ENCODE assay signal across 8 cellular contexts in genomic region chr20:5557123-5557522, GRCh38. TPM values are rescaled to one million over a fixed set of nuclear protein-coding genes. Genes with fewer than 3 reads are reported as not detected.
DNase-seq lines count a peak whose midpoint lies in the region; ATAC-seq and TF ChIP-seq lines count a peak whose summit lies in the region.

No MANE protein-coding gene starts in this region.

- H3K27me3 ChIP-seq in neuronal stem cell (ENCODE audit: control insufficient read depth in 3 of 3, insufficient read depth in 3 of 3, low read depth in 1 of 3, low read length in 3 of 3): no peaks in the 10 kb centered on the region
- H3K27me3 ChIP-seq in uterus: no peaks in the 10 kb centered on the region

- POLR2A ChIA-PET in activated CD8-positive, alpha-beta T cell treated with anti-CD3 and anti-CD28 coated beads for 36 hours (lab: Charles Lee): interaction anchor here (1.2 to 1.4 kb wide), 2 partner anchors 22 to 31 kb away, joined by 3 read pairs; no protein-coding TSS in a partner anchor

- H3K36me3 ChIP-seq in neuronal stem cell (replicated peaks in 1 of 2; ENCODE audit: control insufficient read depth in 2 of 2, insufficient read depth in 2 of 2, low read length in 2 of 2): peaks cover 12 to 97% of the 10 kb centered on the region in 2 donors
- no peaks in the 10 kb centered on the region for H3K36me3 ChIP-seq in uterus

- no peak overlapping the region for H3K4me3 Mint-ChIP-seq in activated CD8-positive, alpha-beta T cell treated with anti-CD3 and anti-CD28 coated beads for 36 hours

- TF ChIP-seq CTCF in activated CD8-positive, alpha-beta T cell treated with anti-CD3 and anti-CD28 coated beads for 36 hours (IDR thresholded peaks at IDR 0.05): peak; percentile 73
- TF ChIP-seq CTCF in uterus (IDR thresholded peaks at IDR 0.05): peak in 3 of 4 experiments; percentile 27 to 42 (median 30)

- H3K23ac ChIP-seq in neuronal stem cell (ENCODE audit: low read depth, low read length, poor library complexity): no peak overlapping the region

- peaks cover 40% of the 10 kb centered on the region for H3K36me3 Mint-ChIP-seq in activated CD8-positive, alpha-beta T cell treated with anti-CD3 and anti-CD28 coated beads for 36 hours (ENCODE audit: low read depth)

- H3K4me1 Mint-ChIP-seq in activated CD8-positive, alpha-beta T cell treated with anti-CD3 and anti-CD28 coated beads for 36 hours (ENCODE audit: low read depth): no peaks in the 10 kb centered on the region

- H3K4me1 ChIP-seq in neuronal stem cell (ENCODE audit: control insufficient read depth in 2 of 2, insufficient read depth in 1 of 2, low read depth in 1 of 2, low read length in 2 of 2) (no peaks in the 10 kb centered on the region), uterus (no peaks in the 10 kb centered on the region)

- H3K27me3 Mint-ChIP-seq in activated CD8-positive, alpha-beta T cell treated with anti-CD3 and anti-CD28 coated beads for 36 hours: no peaks in the 10 kb centered on the region

- no CpG with 5 or more reads among the region's 1 CpG for WGBS in neuronal stem cell (ENCODE audit: extremely low coverage in 2 of 2, insufficient read length in 2 of 2, insufficient replicate concordance in 1 of 2), 2 donors

- H3K4ac ChIP-seq in neuronal stem cell (ENCODE audit: low read length): no peak overlapping the region

- H3K4me2 ChIP-seq in neuronal stem cell (ENCODE audit: insufficient read depth, low read length, poor library complexity, severe bottlenecking): no peak overlapping the region

- no peak overlapping the region for H4K8ac ChIP-seq in neuronal stem cell (ENCODE audit: low read depth, low read length)

- H2BK120ac ChIP-seq in neuronal stem cell (ENCODE audit: low read depth, low read length): no peak overlapping the region

- H3K27ac ChIP-seq in neuronal stem cell (replicated peaks; ENCODE audit: low read length) (no peak overlapping the region), uterus (no peak overlapping the region)

- no peak overlapping the region for H3K18ac ChIP-seq in neuronal stem cell (ENCODE audit: low read length)

- no peak overlapping the region for H2BK5ac ChIP-seq in neuronal stem cell (ENCODE audit: low read length)

- H2BK15ac ChIP-seq in neuronal stem cell (ENCODE audit: low read length): no peak overlapping the region

- H3K9me3 ChIP-seq in neuronal stem cell (replicated peaks in 1 of 2; ENCODE audit: control insufficient read depth in 2 of 2, insufficient read depth in 1 of 2, low read depth in 1 of 2, low read length in 2 of 2): no peaks in the 10 kb centered on the region
- no peaks in the 10 kb centered on the region for H3K9me3 ChIP-seq in uterus

- no peak overlapping the region for H3K14ac ChIP-seq in neuronal stem cell (ENCODE audit: low read length)

- no peak overlapping the region for H4K91ac ChIP-seq in neuronal stem cell (ENCODE audit: low read depth, low read length, poor library complexity)

- no peak overlapping the region for H3K9ac ChIP-seq in neuronal stem cell (ENCODE audit: low read depth, low read length, poor library complexity)

- H3K4me3 ChIP-seq in neuronal stem cell (ENCODE audit: low read length in 2 of 2) (no peak overlapping the region), uterus (no peak overlapping the region)

- H2AK5ac ChIP-seq in neuronal stem cell (ENCODE audit: low read depth, low read length): no peak overlapping the region

- no peaks in the 10 kb centered on the region for H3K9me3 Mint-ChIP-seq in activated CD8-positive, alpha-beta T cell treated with anti-CD3 and anti-CD28 coated beads for 36 hours

- ATAC-seq in GM21423 (IDR thresholded peaks at IDR 0.05; ENCODE audit: unreplicated experiment): peak; percentile 55
- peak; percentile 79 for ATAC-seq in activated CD8-positive, alpha-beta T cell treated with anti-CD3 and anti-CD28 coated beads for 36 hours

- H3K27ac Mint-ChIP-seq in activated CD8-positive, alpha-beta T cell treated with anti-CD3 and anti-CD28 coated beads for 36 hours: peak overlapping the region; percentile 18

- no peaks in the 10 kb centered on the region for H3K79me1 ChIP-seq in neuronal stem cell (ENCODE audit: low read depth, low read length)

- CTCF ChIA-PET in activated CD8-positive, alpha-beta T cell treated with anti-CD3 and anti-CD28 coated beads for 36 hours (lab: Charles Lee): interaction anchor here (0.6 to 7.7 kb wide), 18 partner anchors 11 to 352 kb away, joined by 3 to 71 read pairs (median 4); no protein-coding TSS in a partner anchor

- intact Hi-C loops in activated CD8-positive, alpha-beta T cell treated with anti-CD3 and anti-CD28 coated beads for 36 hours (cut with micrococcal nuclease): no loop called here
- intact Hi-C loops in uterus (cut with DNase I; ENCODE audit: low total_unique reads): no loop called here

- no peak overlapping the region for H2AFZ ChIP-seq in neuronal stem cell (ENCODE audit: low read length)

- TF ChIP-seq POLR2A in erythroblast (IDR thresholded peaks at IDR 0.05; ENCODE audit: low read length) (no peak), uterus (IDR thresholded peaks at IDR 0.05) (no peak)

- H2BK12ac ChIP-seq in neuronal stem cell (ENCODE audit: low read length): no peak overlapping the region

- DNase-seq in COLO829 (ENCODE audit: low spot score) (peak; percentile 57), NCI-H2227 (lab: John Stamatoyannopoulos, UW; ENCODE audit: unreplicated experiment) (peak; percentile 43), erythroblast (lab: John Stamatoyannopoulos, UW) (peak; percentile 69 to 80), neuronal stem cell (ENCODE audit: low spot score) (peak; percentile 9), uterus (no peak), epidermal melanocyte (ENCODE audit: insufficient read length, low spot score) (no peak)
- DNase-seq in activated CD8-positive, alpha-beta T cell treated with anti-CD3 and anti-CD28 coated beads for 36 hours: peak; percentile 79

RNA-seq across cellular contexts. Expression of gene GPCPD1, which starts 53.7 kb away (rescaled TPM):
- 10 to 100 TPM; 32.3 TPM for total RNA-seq in activated CD8-positive, alpha-beta T cell treated with anti-CD3 and anti-CD28 coated beads for 36 hours
- polyA plus RNA-seq in neuronal stem cell (2013, experiment 1 of 2): 6.6 TPM
- 7.1 TPM for polyA plus RNA-seq in neuronal stem cell (2013, experiment 2 of 2)
- 10 to 100 TPM; 10.8 to 78.9 (median 36.3) TPM for total RNA-seq in uterus

Comparison
In these comparisons a context has a peak if more than half of its experiments do, and no peak if none do; other contexts are left out.
1. DNase-seq: peak in COLO829 (single experiment), NCI-H2227 (single experiment), activated CD8-positive, alpha-beta T cell treated with anti-CD3 and anti-CD28 coated beads for 36 hours (single experiment), erythroblast (2 of 2) and neuronal stem cell (single experiment); none in uterus (0 of 2) and epidermal melanocyte (single experiment).